25 cellular contexts compared by ENCODE assay signal in genomic region chr5:89179761-89180160, GRCh38.
"Had no signal": no experiment of that assay in that cellular context is flagged by ENCODE, and none has a peak within 500 bp of the region (broad histone marks: within the 10 kb centered on the region; RNA-seq: fewer than 3 reads in every experiment).

No MANE protein-coding gene starts in this region.

- H3K27ac Mint-ChIP-seq: naive B cell; natural killer cell; nephron progenitor cell; neural progenitor cell; progenitor cell of endocrine pancreas; stimulated activated effector memory CD8-positive, alpha-beta T cell treated with anti-CD3 and anti-CD28 coated beads, Interleukin-12 subunit alpha, Interleukin-12 subunit beta, amount 100 ng/mL, for 72 hours; stimulated activated naive CD8-positive, alpha-beta T cell treated with anti-CD3 and anti-CD28 coated beads, Interleukin-15, amount 100 ng/mL, for 72 hours had no signal

- H3K9me3 Mint-ChIP-seq: natural killer cell; nephron progenitor cell; neural progenitor cell; stimulated activated naive CD8-positive, alpha-beta T cell treated with anti-CD3 and anti-CD28 coated beads, Interleukin-15, amount 100 ng/mL, for 72 hours had no signal

- H3K27me3 ChIP-seq: hepatocyte, neural progenitor cell, neutrophil, right atrium auricular region, right lobe of liver, transverse colon, upper lobe of left lung, vagina had no signal

- H3K9me3 ChIP-seq: lower lobe of right lung, neutrophil, right atrium auricular region, right lobe of liver, transverse colon, upper lobe of left lung, vagina had no signal

- H3K4me1 Mint-ChIP-seq: natural killer cell; nephron progenitor cell; neural progenitor cell; stimulated activated effector memory CD8-positive, alpha-beta T cell treated with anti-CD3 and anti-CD28 coated beads, Interleukin-12 subunit alpha, Interleukin-12 subunit beta, amount 100 ng/mL, for 72 hours; stimulated activated naive CD8-positive, alpha-beta T cell treated with anti-CD3 and anti-CD28 coated beads, Interleukin-15, amount 100 ng/mL, for 72 hours had no signal

- H3K36me3 Mint-ChIP-seq: naive B cell; natural killer cell; neural progenitor cell; stimulated activated effector memory CD8-positive, alpha-beta T cell treated with anti-CD3 and anti-CD28 coated beads, Interleukin-12 subunit alpha, Interleukin-12 subunit beta, amount 100 ng/mL, for 72 hours had no signal

- ATAC-seq: left cardiac atrium; left lobe of liver; lower lobe of right lung; natural killer cell; right lobe of liver; stimulated activated effector memory CD8-positive, alpha-beta T cell treated with anti-CD3 and anti-CD28 coated beads, Interleukin-12 subunit alpha, Interleukin-12 subunit beta, amount 100 ng/mL, for 72 hours; stimulated activated naive CD8-positive, alpha-beta T cell treated with anti-CD3 and anti-CD28 coated beads, Interleukin-15, amount 100 ng/mL, for 72 hours had no signal

- H3K4me1 ChIP-seq: lower lobe of right lung, neural progenitor cell, right atrium auricular region, right lobe of liver, transverse colon, upper lobe of left lung, vagina had no signal

- H3K27ac ChIP-seq: hepatocyte, lower lobe of right lung, neural progenitor cell, neutrophil, right atrium auricular region, right lobe of liver, skin epidermis, transverse colon, upper lobe of left lung, vagina had no signal

- H2AFZ ChIP-seq: hepatocyte, neural progenitor cell had no signal

- H3K4me3 Mint-ChIP-seq: naive B cell; natural killer cell; nephron progenitor cell; neural progenitor cell; stimulated activated effector memory CD8-positive, alpha-beta T cell treated with anti-CD3 and anti-CD28 coated beads, Interleukin-12 subunit alpha, Interleukin-12 subunit beta, amount 100 ng/mL, for 72 hours; stimulated activated naive CD8-positive, alpha-beta T cell treated with anti-CD3 and anti-CD28 coated beads, Interleukin-15, amount 100 ng/mL, for 72 hours had no signal

- H3K79me2 ChIP-seq: hepatocyte had no signal

- H3K36me3 ChIP-seq: lower lobe of right lung, neural progenitor cell, neutrophil, right atrium auricular region, right lobe of liver, transverse colon, upper lobe of left lung, vagina had no signal

- H3K4me2 ChIP-seq: hepatocyte, neural progenitor cell had no signal

- DNase-seq: kidney glomerular epithelial cell; left cardiac atrium; lower lobe of right lung; mammary epithelial cell; mesenchymal stem cell; naive B cell; natural killer cell; nephron progenitor cell; occipital lobe; right lobe of liver; stimulated activated CD4-positive, alpha-beta T cell treated with anti-CD3 and anti-CD28 coated beads, Interleukin-4, amount 100 ng/mL, for 24 hours; stimulated activated naive CD4-positive, alpha-beta T cell; stimulated activated naive CD8-positive, alpha-beta T cell treated with anti-CD3 and anti-CD28 coated beads, Interleukin-15, amount 100 ng/mL, for 72 hours; substantia nigra; transverse colon; upper lobe of left lung had no signal

- H3K4me3 ChIP-seq: hepatocyte, lower lobe of right lung, neural progenitor cell, right atrium auricular region, right lobe of liver, skin epidermis, transverse colon, upper lobe of left lung, vagina had no signal

- H3K27me3 Mint-ChIP-seq: naive B cell, progenitor cell of endocrine pancreas had no signal

- H3K9ac ChIP-seq: neural progenitor cell had no signal
